1 cellular context compared by ENCODE assay signal in the genomic region with DNA sequence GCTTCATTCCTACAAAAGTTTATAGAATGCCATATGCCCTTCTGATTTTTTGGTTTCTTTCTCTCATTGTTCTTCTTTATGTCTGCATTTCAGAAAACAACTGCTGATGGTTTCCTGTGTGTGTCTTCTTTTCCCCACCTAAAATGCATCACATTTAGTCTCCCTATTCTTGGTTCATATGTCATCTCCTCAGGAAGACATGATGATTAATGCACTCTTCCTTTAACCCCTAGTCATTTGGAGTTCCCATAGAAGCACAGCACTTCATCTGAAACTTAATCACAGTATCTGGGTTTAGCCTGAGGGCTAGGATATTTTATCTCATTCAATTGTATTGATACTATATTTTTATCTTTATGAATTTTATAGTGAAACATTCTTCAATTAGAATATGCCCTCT.
TF ChIP-seq lines count a peak whose summit lies in the region.

No MANE protein-coding gene starts in this region.

TF ChIP-seq in K562, 482 proteins besides CTCF, POLR2A, EP300 and RAD21:
- no peak for TF ChIP-seq SMARCB1 (IDR thresholded peaks at IDR 0.05; ENCODE audit: insufficient read length, low read depth)
- peak; percentile 3 for TF ChIP-seq MEIS2 (IDR thresholded peaks at IDR 0.05; ENCODE audit: partially characterized antibody)
